15 cellular contexts compared by ENCODE assay signal in the genomic region with DNA sequence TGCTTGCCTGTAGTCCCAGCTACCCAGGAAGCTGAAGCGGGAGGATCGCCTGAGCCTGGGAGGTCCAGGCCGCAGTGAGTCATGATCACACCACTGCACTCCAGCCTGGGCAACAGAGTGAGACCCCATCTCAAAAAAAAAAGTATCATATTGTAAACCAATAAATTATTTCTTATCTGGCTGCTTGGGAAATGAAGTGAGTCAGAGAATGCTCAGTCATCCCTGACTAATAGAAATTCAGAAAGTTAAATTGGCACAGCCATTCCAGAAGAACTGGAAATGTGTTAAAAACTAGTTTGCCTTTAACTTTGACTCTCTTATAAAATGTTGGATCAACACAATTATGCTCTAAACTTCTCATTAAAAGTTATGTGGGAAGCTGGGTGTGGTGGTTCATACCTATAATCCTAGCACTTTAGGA. TPM values are rescaled to one million over a fixed set of nuclear protein-coding genes. Genes with fewer than 3 reads are reported as not detected.
A peak's percentile ranks its signal among the peaks of the same experiment; 100 is the strongest.
DNase-seq lines count a peak whose midpoint lies in the region; ATAC-seq, FAIRE-seq and TF ChIP-seq lines count a peak whose summit lies in the region.
"Had no signal": no experiment of that assay in that cellular context is flagged by ENCODE, and none has a peak within 500 bp of the region (broad histone marks: within the 10 kb centered on the region; RNA-seq: fewer than 3 reads in every experiment).

No MANE protein-coding gene starts in this region.

- no peak for TF ChIP-seq RAD21 in HepG2 (CRISPR knock-in tag; IDR thresholded peaks at IDR 0.05)

- no peak for FAIRE-seq in HepG2 (lab: Jason Lieb, UNC)
- FAIRE-seq: TTC549 had no signal

- H3K9me3 ChIP-seq in prostate gland (no peaks in the 10 kb centered on the region), HepG2 (ENCODE audit: low read length) (no peaks in the 10 kb centered on the region)

- H3K4me1 ChIP-seq in ACC112 (ENCODE audit: control insufficient read depth, insufficient read depth, low read length, unreplicated experiment) (peaks cover 7% of the 10 kb centered on the region), prostate gland (replicated peaks) (no peaks in the 10 kb centered on the region), HepG2 (ENCODE audit: insufficient read depth, low read length) (no peaks in the 10 kb centered on the region)

- no peaks in the 10 kb centered on the region for H4K20me1 ChIP-seq in HepG2 (ENCODE audit: insufficient read depth, low read length)

- H3K4me2 ChIP-seq in HepG2 (ENCODE audit: low read depth, low read length): no peak overlapping the region

- no peak overlapping the region for H3K9ac ChIP-seq in HepG2 (ENCODE audit: insufficient read depth, low read depth, low read length)

- H2AFZ ChIP-seq in ACC112 (ENCODE audit: low read length, unreplicated experiment): no peak overlapping the region
- H2AFZ ChIP-seq in HepG2 (ENCODE audit: low read length): no peak overlapping the region

- in situ Hi-C loops in HepG2 (cut with HindIII; ENCODE audit: extremely low pct_ligation_motif_present, low pct_unique_long_range_greater_than_20kb): no loop called here

- POLR2A ChIA-PET in HepG2 (lab: Yijun Ruan, JAX): interaction anchor here (1.4 kb wide), 1 partner anchor 10 kb away, joined by 4 read pairs; a partner anchor contains a TSS

- TF ChIP-seq CTCF in fibroblast of villous mesenchyme (IDR thresholded peaks at IDR 0.05; ENCODE audit: insufficient read depth, low read depth, low read length) (no peak), prostate gland (IDR thresholded peaks at IDR 0.05) (no peak), HepG2 (CRISPR knock-in tag; IDR thresholded peaks at IDR 0.05) (no peak)

- BruUV-seq in HepG2 (replicated peaks; lab: Mats Ljungman, UMichigan): no TSS peak

- CTCF ChIA-PET in HepG2 (lab: Yijun Ruan, JAX; ENCODE audit: low intra/inter-chr PET ratio, low total read pairs): no interaction called here

- H3K27me3 ChIP-seq in ACC112 (ENCODE audit: insufficient read depth, low read length) (no peaks in the 10 kb centered on the region), prostate gland (replicated peaks; ENCODE audit: insufficient read depth) (no peaks in the 10 kb centered on the region), HepG2 (ENCODE audit: control insufficient read depth in 1 of 2, insufficient read depth in 2 of 2, low read length in 2 of 2) (no peaks in the 10 kb centered on the region)

- H3K36me3 ChIP-seq in ACC112 (ENCODE audit: insufficient read depth, low read length) (no peaks in the 10 kb centered on the region), prostate gland (no peaks in the 10 kb centered on the region), HepG2 (replicated peaks in 1 of 2; ENCODE audit: control insufficient read depth in 1 of 2, insufficient read depth in 2 of 2, low read length in 2 of 2) (no peaks in the 10 kb centered on the region)

- intact Hi-C loops in prostate gland (cut with DNase I): no loop called here
- intact Hi-C loops in HepG2 (cut with micrococcal nuclease; ENCODE audit: unreplicated experiment): no loop called here

- peak; percentile 4 for DNase-seq in HK-2 (ENCODE audit: unreplicated experiment)
- peak; percentile 82 for DNase-seq in amniotic epithelial cell (ENCODE audit: low read depth)
- DNase-seq in fibroblast of villous mesenchyme (ENCODE audit: low read depth): peak; percentile 24
- DNase-seq in prostate gland (ENCODE audit: low spot score): no peak
- DNase-seq in HepG2 (ENCODE audit: low spot score): no peak
- DNase-seq in HT-29 (ENCODE audit: low spot score): no peak
- DNase-seq: ACHN; activated T-cell treated with anti-CD3 and anti-CD28 coated beads, Interleukin-2, amount 50 U/mL, for 4 hours; erythroblast; naive thymus-derived CD4-positive, alpha-beta T cell; NCI-H1105 treated with DMSO at 0.1 percent for 48 hours; stimulated activated CD8-positive, alpha-beta memory T cell treated with anti-CD3 and anti-CD28 coated beads, Interleukin-4, amount 100 ng/mL, for 48 hours had no signal

- H3K27ac ChIP-seq in ACC112 (ENCODE audit: low read depth, low read length) (peak overlapping the region; percentile 58), prostate gland (no peak overlapping the region), HepG2 (ENCODE audit: extremely low read length, insufficient read depth, low read length) (no peak overlapping the region)

- TF ChIP-seq EP300 in HepG2 (IDR thresholded peaks at IDR 0.05; ENCODE audit: low read depth in 2 of 2, low read length in 2 of 2) (no peak), HepG2 (CRISPR knock-in tag; IDR thresholded peaks at IDR 0.05; ENCODE audit: borderline replicate concordance) (no peak)

- TF ChIP-seq POLR2A in prostate gland (IDR thresholded peaks at IDR 0.05) (no peak), HepG2 (IDR thresholded peaks at IDR 0.05; ENCODE audit: insufficient read depth in 1 of 2, low read depth in 2 of 2, low read length in 2 of 2) (no peak)

- WGBS in prostate gland: 64% methylated on average over 3 of the region's 3 CpGs
- WGBS in HepG2 (ENCODE audit: low lambda C conversion rate): 97% methylated on average over 2 of the region's 3 CpGs

- ATAC-seq in HepG2: no peak
- ATAC-seq in GM19452 (IDR thresholded peaks at IDR 0.05; ENCODE audit: unreplicated experiment): no peak
- ATAC-seq: activated T-cell treated with anti-CD3 and anti-CD28 coated beads, Interleukin-2, amount 50 U/mL, for 4 hours; naive thymus-derived CD4-positive, alpha-beta T cell had no signal

- H3K79me2 ChIP-seq in ACC112 (ENCODE audit: control insufficient read depth, insufficient read depth, low read length, unreplicated experiment): no peaks in the 10 kb centered on the region
- no peaks in the 10 kb centered on the region for H3K79me2 ChIP-seq in HepG2 (ENCODE audit: insufficient read depth, low read length)

- H3K4me3 ChIP-seq in ACC112 (ENCODE audit: low read depth, low read length) (no peak overlapping the region), fibroblast of villous mesenchyme (ENCODE audit: low read depth, low read length) (no peak overlapping the region), prostate gland (no peak overlapping the region), HepG2 (replicated peaks in 1 of 3; ENCODE audit: insufficient read depth in 1 of 3, low read depth in 2 of 3, low read length in 3 of 3) (no peak overlapping the region)

TF ChIP-seq in HepG2, 621 proteins besides CTCF, POLR2A, EP300 and RAD21 (continues in another document):
- TF ChIP-seq, protein P1, sequence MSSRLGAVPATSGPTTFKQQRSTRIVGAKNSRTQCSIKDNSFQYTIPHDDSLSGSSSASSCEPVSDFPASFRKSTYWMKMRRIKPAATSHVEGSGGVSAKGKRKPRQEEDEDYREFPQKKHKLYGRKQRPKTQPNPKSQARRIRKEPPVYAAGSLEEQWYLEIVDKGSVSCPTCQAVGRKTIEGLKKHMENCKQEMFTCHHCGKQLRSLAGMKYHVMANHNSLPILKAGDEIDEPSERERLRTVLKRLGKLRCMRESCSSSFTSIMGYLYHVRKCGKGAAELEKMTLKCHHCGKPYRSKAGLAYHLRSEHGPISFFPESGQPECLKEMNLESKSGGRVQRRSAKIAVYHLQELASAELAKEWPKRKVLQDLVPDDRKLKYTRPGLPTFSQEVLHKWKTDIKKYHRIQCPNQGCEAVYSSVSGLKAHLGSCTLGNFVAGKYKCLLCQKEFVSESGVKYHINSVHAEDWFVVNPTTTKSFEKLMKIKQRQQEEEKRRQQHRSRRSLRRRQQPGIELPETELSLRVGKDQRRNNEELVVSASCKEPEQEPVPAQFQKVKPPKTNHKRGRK (CRISPR knock-in tag; IDR thresholded peaks at IDR 0.05): no peak
- no peak for TF ChIP-seq ZC3H13 (CRISPR knock-in tag; IDR thresholded peaks at IDR 0.05)
- TF ChIP-seq, protein P2, sequence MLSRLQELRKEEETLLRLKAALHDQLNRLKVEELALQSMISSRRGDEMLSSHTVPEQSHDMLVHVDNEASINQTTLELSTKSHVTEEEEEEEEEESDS (CRISPR knock-in tag; IDR thresholded peaks at IDR 0.05; ENCODE audit: borderline replicate concordance): no peak
- no peak for TF ChIP-seq RBM22 (optimal IDR thresholded peaks at IDR 0.05; ENCODE audit: low read length)
- TF ChIP-seq ZNF343 (CRISPR knock-in tag; IDR thresholded peaks at IDR 0.05): no peak
- TF ChIP-seq NCOA2 (CRISPR knock-in tag; IDR thresholded peaks at IDR 0.05): no peak
- TF ChIP-seq GATAD1 (CRISPR knock-in tag; IDR thresholded peaks at IDR 0.05): no peak
- no peak for TF ChIP-seq ZNF660 (CRISPR knock-in tag; IDR thresholded peaks at IDR 0.05; ENCODE audit: borderline replicate concordance, low read depth)
- TF ChIP-seq CC2D1A (CRISPR knock-in tag; IDR thresholded peaks at IDR 0.05): no peak
- TF ChIP-seq BORCS8-MEF2B (CRISPR knock-in tag; IDR thresholded peaks at IDR 0.05): no peak

RNA-seq across cellular contexts. Expression of a gene that starts 9.8 kb away (rescaled TPM):
- total RNA-seq in fibroblast of villous mesenchyme (24.2 and 32.4 TPM in 2 replicates), prostate gland (10 to 100 TPM; 34.5 to 54.0 TPM), HepG2 (2016; rRNA removed; fragmentation: Illumina TruSeq; extraction: Trizol) (24.1 and 38.8 TPM in 2 replicates)
- 4.5 and 5.6 TPM in 2 replicates for total RNA-seq in HepG2 (2016; cell fraction: cytosol; rRNA removed; fragmentation: Illumina TruSeq; extraction: Trizol; ENCODE audit: low read depth)
- total RNA-seq in HepG2 (2016; cell fraction: insoluble cytoplasmic fraction; rRNA removed; fragmentation: Illumina TruSeq; extraction: Trizol): 25.0 and 37.4 TPM in 2 replicates
- 7.5 and 7.7 TPM in 2 replicates for total RNA-seq in HepG2 (2016; cell fraction: membrane; rRNA removed; fragmentation: Illumina TruSeq; extraction: Trizol)
- total RNA-seq in HepG2 (2016; cell fraction: nucleus; rRNA removed; fragmentation: Illumina TruSeq; extraction: Trizol): 13.4 and 14.4 TPM in 2 replicates
- 15.9 and 16.1 TPM in 2 replicates for polyA plus RNA-seq in HepG2 (2011; rRNA removed)
- polyA plus RNA-seq in HepG2 (2011; cell fraction: cytosol; rRNA removed): 15.4 and 20.4 TPM in 2 replicates
- 7.7 and 9.8 TPM in 2 replicates for polyA plus RNA-seq in HepG2 (2011; cell fraction: nucleus; rRNA removed)
- polyA plus RNA-seq in HepG2 (2012): 13.6 and 14.9 TPM in 2 replicates
- 0.58 and 0.62 TPM in 2 replicates for polyA plus RNA-seq in HepG2 (2016; cell fraction: cytosol; fragmentation: Illumina TruSeq; extraction: Trizol; ENCODE audit: low read depth)
- polyA plus RNA-seq in HepG2 (2016; cell fraction: insoluble cytoplasmic fraction; fragmentation: Illumina TruSeq; extraction: Trizol; ENCODE audit: low read depth): 27.2 and 28.0 TPM in 2 replicates
- 2.4 and 2.7 TPM in 2 replicates for polyA plus RNA-seq in HepG2 (2016; cell fraction: membrane; fragmentation: Illumina TruSeq; extraction: Trizol; ENCODE audit: low read depth)
- polyA plus RNA-seq in HepG2 (2016; cell fraction: nucleus; fragmentation: Illumina TruSeq; extraction: Trizol; ENCODE audit: insufficient read depth, low read depth): 15.6 TPM in 2 replicates
- polyA minus RNA-seq in HepG2 (2011; rRNA and poly(A)+ RNA removed; ENCODE audit: low replicate concordance): 51.9 and 55.1 TPM in 2 replicates
- 24.8 and 24.9 TPM in 2 replicates for polyA minus RNA-seq in HepG2 (2011; cell fraction: cytosol; rRNA and poly(A)+ RNA removed)
- 16.0 and 19.8 TPM in 2 replicates for polyA minus RNA-seq in HepG2 (2011; cell fraction: nucleus; rRNA and poly(A)+ RNA removed)
- total RNA-seq in HT-29 (2014; rRNA removed; shearing (Covaris generic)): 22.1 and 24.5 TPM in 2 replicates

Comparison
In these comparisons a context has a peak if more than half of its experiments do, and no peak if none do; other contexts are left out.
1. DNase-seq: peak in HK-2 (single experiment), amniotic epithelial cell (single experiment) and fibroblast of villous mesenchyme (single experiment); none in prostate gland (single experiment), HepG2 (single experiment) and HT-29 (single experiment).